In genomic region chr5:139711067-139711851, GRCh38 we compare ENCODE assay signal across 8 cellular contexts.
A peak's percentile ranks its signal among the peaks of the same experiment; 100 is the strongest.
DNase-seq lines count a peak whose midpoint lies in the region; FAIRE-seq and TF ChIP-seq lines count a peak whose summit lies in the region.

No MANE protein-coding gene starts in this region.

- no peak for TF ChIP-seq POLR2A in GM12892 (IDR thresholded peaks at IDR 0.05; ENCODE audit: low read depth, low read length)

- H3K27me3 ChIP-seq in brain microvascular endothelial cell (replicated peaks) = no peaks in the 10 kb centered on the region

- no peaks in the 10 kb centered on the region for H3K4me1 Mint-ChIP-seq in T-helper 2 cell treated with Interferon-gamma antibody and Interleukin-4, amounts not matched to agents 5 μg/mL and 100 μg/mL, for 36 hours (ENCODE audit: low read depth)

- peaks cover 50% of the 10 kb centered on the region for H3K27me3 Mint-ChIP-seq in T-helper 2 cell treated with Interferon-gamma antibody and Interleukin-4, amounts not matched to agents 5 μg/mL and 100 μg/mL, for 36 hours (ENCODE audit: low read depth)

- H3K4me3 ChIP-seq in LNCaP clone FGC (ENCODE audit: low read depth, low read length) (peak overlapping the region; percentile 47), brain microvascular endothelial cell (ENCODE audit: low read depth, low read length) (peak overlapping the region; percentile 53)

- FAIRE-seq in GM12892 (lab: Jason Lieb, UNC) = peak; percentile 77

- in situ Hi-C loops in brain microvascular endothelial cell (cut with HindIII; ENCODE audit: low pct_ligation_motif_present, low sequenced_read_pairs) = no loop called here

- no peaks in the 10 kb centered on the region for H3K36me3 Mint-ChIP-seq in T-helper 2 cell treated with Interferon-gamma antibody and Interleukin-4, amounts not matched to agents 5 μg/mL and 100 μg/mL, for 36 hours (ENCODE audit: low read depth)

- DNase-seq in GM12892 (ENCODE audit: insufficient read length) = no peak
- DNase-seq in LNCaP clone FGC (ENCODE audit: low read depth) = no peak
- peak; percentile 45 for DNase-seq in T-helper 2 cell treated with Interferon-gamma antibody and Interleukin-4, amounts not matched to agents 5 μg/mL and 100 μg/mL, for 36 hours (ENCODE audit: low spot score)
- no peak for DNase-seq in brain microvascular endothelial cell
- DNase-seq in iPS-NIHi7 (ENCODE audit: extremely low spot score) = peak; percentile 58
- DNase-seq in stimulated activated CD4-positive, alpha-beta T cell treated with anti-CD3 and anti-CD28 coated beads, Interleukin-12 subunit alpha, Interleukin-12 subunit beta, amount 100 ng/mL, for 4 hours = peak; percentile 51
- no peak for DNase-seq in epidermal melanocyte (ENCODE audit: insufficient read length, low spot score)
- no peak for DNase-seq in foreskin melanocyte

- H3K9me3 Mint-ChIP-seq in T-helper 2 cell treated with Interferon-gamma antibody and Interleukin-4, amounts not matched to agents 5 μg/mL and 100 μg/mL, for 36 hours = no peaks in the 10 kb centered on the region

- H3K4me3 Mint-ChIP-seq in T-helper 2 cell treated with Interferon-gamma antibody and Interleukin-4, amounts not matched to agents 5 μg/mL and 100 μg/mL, for 36 hours = peak overlapping the region; percentile 58

- H3K36me3 ChIP-seq in brain microvascular endothelial cell (replicated peaks) = no peaks in the 10 kb centered on the region

- TF ChIP-seq CTCF in LNCaP clone FGC (IDR thresholded peaks at IDR 0.05; ENCODE audit: control insufficient read depth, extremely low read depth, insufficient read depth) (0 out of 2 replicates have a peak, but pooled peaks have one; percentile 19), brain microvascular endothelial cell (IDR thresholded peaks at IDR 0.05; ENCODE audit: low read depth, low read length, missing control alignments) (peak; percentile 52)

- peak overlapping the region; percentile 58 for H3K27ac ChIP-seq in brain microvascular endothelial cell

- H3K27ac Mint-ChIP-seq in T-helper 2 cell treated with Interferon-gamma antibody and Interleukin-4, amounts not matched to agents 5 μg/mL and 100 μg/mL, for 36 hours = no peak overlapping the region

Comparison
In these comparisons a context has a peak if more than half of its experiments do, and no peak if none do; other contexts are left out.
1. DNase-seq: peak in T-helper 2 cell treated with Interferon-gamma antibody and Interleukin-4, amounts not matched to agents 5 μg/mL and 100 μg/mL, for 36 hours (single experiment), iPS-NIHi7 (single experiment) and stimulated activated CD4-positive, alpha-beta T cell treated with anti-CD3 and anti-CD28 coated beads, Interleukin-12 subunit alpha, Interleukin-12 subunit beta, amount 100 ng/mL, for 4 hours (single experiment); none in GM12892 (single experiment), LNCaP clone FGC (single experiment), brain microvascular endothelial cell (single experiment), epidermal melanocyte (single experiment) and foreskin melanocyte (single experiment).